Comparison of ENCODE assay signal across 21 cellular contexts in genomic region chrX:56811599-56811998, GRCh38.
A peak's percentile ranks its signal among the peaks of the same experiment; 100 is the strongest.
DNase-seq lines count a peak whose midpoint lies in the region; ATAC-seq and TF ChIP-seq lines count a peak whose summit lies in the region.
"Had no signal": no experiment of that assay in that cellular context is flagged by ENCODE, and none has a peak within 500 bp of the region (broad histone marks: within the 10 kb centered on the region; RNA-seq: fewer than 3 reads in every experiment).

No MANE protein-coding gene starts in this region.

- H3K27me3 Mint-ChIP-seq in activated naive CD8-positive, alpha-beta T cell treated with anti-CD3 and anti-CD28 coated beads, Interleukin-2, amount 10 ng/mL, durations not matched to agents 7 days and 5 days: no peaks in the 10 kb centered on the region
- no peaks in the 10 kb centered on the region for H3K27me3 Mint-ChIP-seq in activated naive CD8-positive, alpha-beta T cell treated with anti-CD3 and anti-CD28 coated beads, Interleukin-2, amount 50 U/mL, for 24 hours
- H3K27me3 Mint-ChIP-seq in effector memory CD8-positive, alpha-beta T cell: no peaks in the 10 kb centered on the region
- no peaks in the 10 kb centered on the region for H3K27me3 Mint-ChIP-seq in stimulated activated memory B cell treated with anti-CD40 and anti-IgM and Interleukin-4, amounts not matched to agents 10 μg/mL and 1 μg/mL and 100 μg/mL, for 72 hours

- peak overlapping the region; percentile 54; the same call in 1 of the 2 replicates for H3K9ac ChIP-seq in DND-41 (ENCODE audit: low read depth, low read length)

- H3K9me3 ChIP-seq in DND-41 (ENCODE audit: insufficient read depth, low read length, severe bottlenecking): no peaks in the 10 kb centered on the region
- H3K9me3 ChIP-seq: SJCRH30 had no signal

- H3K27ac Mint-ChIP-seq in activated naive CD8-positive, alpha-beta T cell treated with anti-CD3 and anti-CD28 coated beads, Interleukin-2, amount 10 ng/mL, durations not matched to agents 7 days and 5 days: peak overlapping the region; percentile 16
- no peak overlapping the region for H3K27ac Mint-ChIP-seq in activated naive CD8-positive, alpha-beta T cell treated with anti-CD3 and anti-CD28 coated beads, Interleukin-2, amount 50 U/mL, for 24 hours
- peak overlapping the region; percentile 44 to 99 for H3K27ac Mint-ChIP-seq in effector memory CD8-positive, alpha-beta T cell
- H3K27ac Mint-ChIP-seq in stimulated activated memory B cell treated with anti-CD40 and anti-IgM and Interleukin-4, amounts not matched to agents 10 μg/mL and 1 μg/mL and 100 μg/mL, for 72 hours: peak overlapping the region; percentile 6

- no peak for DNase-seq in activated naive CD8-positive, alpha-beta T cell treated with anti-CD3 and anti-CD28 coated beads, Interleukin-2, amount 10 ng/mL, durations not matched to agents 7 days and 5 days
- no peak for DNase-seq in activated naive CD8-positive, alpha-beta T cell treated with anti-CD3 and anti-CD28 coated beads, Interleukin-2, amount 50 U/mL, for 24 hours
- no peak for DNase-seq in DND-41
- no peak for DNase-seq in effector memory CD8-positive, alpha-beta T cell
- DNase-seq in stimulated activated naive CD4-positive, alpha-beta T cell (lab: John Stamatoyannopoulos, UW): no peak
- DNase-seq: AML-193; GDM1; GOT3; KG1; NCI-H1436; NCI-H2029; NCI-H2171 treated with DMSO at 0.1 percent for 48 hours; NCI-H446 treated with DMSO at 0.1 percent for 48 hours; NK-92 treated with Interleukin-12 subunit alpha and Interleukin-12 subunit beta, amount 100 ng/mL, for 24 hours; OCI-M1; SJCRH30 had no signal

- TF ChIP-seq CTCF in DND-41 (IDR thresholded peaks at IDR 0.05; ENCODE audit: borderline replicate concordance, extremely low read depth, low read length, poor library complexity, severe bottlenecking): no peak

- H3K27ac ChIP-seq in DND-41 (ENCODE audit: low read length): peak overlapping the region; percentile 63
- H3K27ac ChIP-seq: SJCRH30 had no signal

- H3K4me3 ChIP-seq in DND-41 (ENCODE audit: low read depth in 1 of 2, low read length in 2 of 2): peak overlapping the region in 1 of 2 experiments; percentile 65; a peak in 2 of 4 replicates
- H3K4me3 ChIP-seq: SJCRH30 had no signal

- no peaks in the 10 kb centered on the region for H3K27me3 ChIP-seq in DND-41 (ENCODE audit: insufficient read depth, low read length, poor library complexity)
- H3K27me3 ChIP-seq: SJCRH30 had no signal

- H3K79me2 ChIP-seq in DND-41 (ENCODE audit: insufficient read depth, low read length): peaks cover 44% of the 10 kb centered on the region

- no peaks in the 10 kb centered on the region for H4K20me1 ChIP-seq in DND-41 (ENCODE audit: insufficient read depth, low read length)

- H2AFZ ChIP-seq in DND-41 (ENCODE audit: low read depth, low read length): no peak overlapping the region

- H3K4me1 ChIP-seq in DND-41 (ENCODE audit: insufficient read depth, low read length): peaks cover 39% of the 10 kb centered on the region
- H3K4me1 ChIP-seq: SJCRH30 had no signal

- POLR2A ChIA-PET in activated naive CD8-positive, alpha-beta T cell treated with anti-CD3 and anti-CD28 coated beads, Interleukin-2, amount 10 ng/mL, durations not matched to agents 7 days and 5 days (lab: Charles Lee): no interaction called here

- peaks cover 32% of the 10 kb centered on the region for H3K4me1 Mint-ChIP-seq in activated naive CD8-positive, alpha-beta T cell treated with anti-CD3 and anti-CD28 coated beads, Interleukin-2, amount 10 ng/mL, durations not matched to agents 7 days and 5 days
- peaks cover 49% of the 10 kb centered on the region for H3K4me1 Mint-ChIP-seq in activated naive CD8-positive, alpha-beta T cell treated with anti-CD3 and anti-CD28 coated beads, Interleukin-2, amount 50 U/mL, for 24 hours
- peaks cover 28 to 33% of the 10 kb centered on the region in 2 donors for H3K4me1 Mint-ChIP-seq in effector memory CD8-positive, alpha-beta T cell (ENCODE audit: low read depth in 2 of 2)
- H3K4me1 Mint-ChIP-seq in stimulated activated memory B cell treated with anti-CD40 and anti-IgM and Interleukin-4, amounts not matched to agents 10 μg/mL and 1 μg/mL and 100 μg/mL, for 72 hours: peaks cover 70% of the 10 kb centered on the region

- H3K4me2 ChIP-seq in DND-41 (ENCODE audit: insufficient read depth, low read length): peak overlapping the region; percentile 90

- H3K4me3 Mint-ChIP-seq in activated naive CD8-positive, alpha-beta T cell treated with anti-CD3 and anti-CD28 coated beads, Interleukin-2, amount 10 ng/mL, durations not matched to agents 7 days and 5 days: no peak overlapping the region
- H3K4me3 Mint-ChIP-seq in activated naive CD8-positive, alpha-beta T cell treated with anti-CD3 and anti-CD28 coated beads, Interleukin-2, amount 50 U/mL, for 24 hours: no peak overlapping the region
- no peak overlapping the region for H3K4me3 Mint-ChIP-seq in effector memory CD8-positive, alpha-beta T cell
- no peak overlapping the region for H3K4me3 Mint-ChIP-seq in stimulated activated memory B cell treated with anti-CD40 and anti-IgM and Interleukin-4, amounts not matched to agents 10 μg/mL and 1 μg/mL and 100 μg/mL, for 72 hours

- H3K9me3 Mint-ChIP-seq in activated naive CD8-positive, alpha-beta T cell treated with anti-CD3 and anti-CD28 coated beads, Interleukin-2, amount 10 ng/mL, durations not matched to agents 7 days and 5 days: no peaks in the 10 kb centered on the region
- no peaks in the 10 kb centered on the region for H3K9me3 Mint-ChIP-seq in activated naive CD8-positive, alpha-beta T cell treated with anti-CD3 and anti-CD28 coated beads, Interleukin-2, amount 50 U/mL, for 24 hours
- no peaks in the 10 kb centered on the region for H3K9me3 Mint-ChIP-seq in effector memory CD8-positive, alpha-beta T cell
- H3K9me3 Mint-ChIP-seq in stimulated activated memory B cell treated with anti-CD40 and anti-IgM and Interleukin-4, amounts not matched to agents 10 μg/mL and 1 μg/mL and 100 μg/mL, for 72 hours: no peaks in the 10 kb centered on the region

- peaks cover 16% of the 10 kb centered on the region for H3K36me3 Mint-ChIP-seq in activated naive CD8-positive, alpha-beta T cell treated with anti-CD3 and anti-CD28 coated beads, Interleukin-2, amount 10 ng/mL, durations not matched to agents 7 days and 5 days
- peaks cover 19% of the 10 kb centered on the region for H3K36me3 Mint-ChIP-seq in activated naive CD8-positive, alpha-beta T cell treated with anti-CD3 and anti-CD28 coated beads, Interleukin-2, amount 50 U/mL, for 24 hours (ENCODE audit: low read depth)
- H3K36me3 Mint-ChIP-seq in effector memory CD8-positive, alpha-beta T cell (ENCODE audit: insufficient read depth): peaks cover 12% of the 10 kb centered on the region
- H3K36me3 Mint-ChIP-seq in stimulated activated memory B cell treated with anti-CD40 and anti-IgM and Interleukin-4, amounts not matched to agents 10 μg/mL and 1 μg/mL and 100 μg/mL, for 72 hours: peaks cover 12% of the 10 kb centered on the region

- no peak for ATAC-seq in activated naive CD8-positive, alpha-beta T cell treated with anti-CD3 and anti-CD28 coated beads, Interleukin-2, amount 10 ng/mL, durations not matched to agents 7 days and 5 days (ENCODE audit: low read depth)
- no peak for ATAC-seq in activated naive CD8-positive, alpha-beta T cell treated with anti-CD3 and anti-CD28 coated beads, Interleukin-2, amount 50 U/mL, for 24 hours
- ATAC-seq in DND-41 (ENCODE audit: insufficient read depth, low read depth): no peak
- ATAC-seq in effector memory CD8-positive, alpha-beta T cell (replicated peaks): no peak
- ATAC-seq in stimulated activated memory B cell treated with anti-CD40 and anti-IgM and Interleukin-4, amounts not matched to agents 10 μg/mL and 1 μg/mL and 100 μg/mL, for 72 hours: no peak
- no peak for ATAC-seq in HG02970 (IDR thresholded peaks at IDR 0.05; ENCODE audit: low FRiP score, unreplicated experiment)
- ATAC-seq in GM21515 (IDR thresholded peaks at IDR 0.05; ENCODE audit: unreplicated experiment): no peak
- ATAC-seq: GM12878, HepG2 had no signal

- no peaks in the 10 kb centered on the region; the same call in 1 of the 2 replicates for H3K36me3 ChIP-seq in DND-41 (ENCODE audit: insufficient read depth, low read length)
- H3K36me3 ChIP-seq: SJCRH30 had no signal
